Comparison of ENCODE assay signal across 9 cellular contexts in the genomic region with DNA sequence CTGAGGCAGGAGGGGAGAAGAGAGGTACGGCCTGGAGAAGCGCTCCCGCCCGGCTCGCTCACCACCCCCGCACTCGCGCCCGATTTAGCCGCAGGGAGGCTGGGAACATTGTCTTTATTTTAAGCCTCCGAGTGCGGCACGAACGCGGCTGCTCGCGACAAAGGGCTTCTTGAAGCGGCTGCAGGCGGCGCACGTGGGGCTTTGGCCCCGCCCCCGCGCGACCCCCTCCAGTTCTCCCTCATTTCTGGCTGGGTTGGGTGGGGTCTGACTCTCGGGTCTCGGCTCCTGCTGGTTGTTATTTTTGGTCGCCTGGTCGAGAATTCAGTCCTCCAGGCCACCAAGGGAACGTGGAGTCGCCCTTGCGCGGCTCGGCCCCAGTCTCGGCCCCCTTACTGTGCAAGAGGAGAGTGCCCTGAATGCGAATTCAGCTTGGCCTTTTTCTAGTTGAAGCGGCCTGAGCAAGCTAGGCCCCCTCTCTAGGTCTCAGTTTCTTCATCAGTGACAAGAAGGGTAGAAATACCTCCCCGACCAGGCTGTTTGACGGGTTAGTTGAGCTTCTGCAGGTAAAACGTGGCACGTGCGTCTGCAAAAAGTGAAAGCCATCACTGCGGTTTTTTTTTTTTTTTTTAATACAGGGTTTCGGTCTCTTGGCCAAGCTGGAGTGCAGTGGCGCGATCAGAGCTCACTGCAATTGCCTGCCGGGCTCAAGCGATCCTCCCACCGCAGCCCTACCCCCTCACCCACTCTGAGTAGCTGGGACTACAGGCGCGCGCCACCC. TPM values are rescaled to one million over a fixed set of nuclear protein-coding genes. Genes with fewer than 3 reads are reported as not detected.
DNase-seq lines count a peak whose midpoint lies in the region; ATAC-seq, FAIRE-seq and TF ChIP-seq lines count a peak whose summit lies in the region.
"Had no signal": no experiment of that assay in that cellular context is flagged by ENCODE, and none has a peak within 500 bp of the region (broad histone marks: within the 10 kb centered on the region; RNA-seq: fewer than 3 reads in every experiment).

No MANE protein-coding gene starts in this region.

- TF ChIP-seq POLR2A in H1 (IDR thresholded peaks at IDR 0.05; ENCODE audit: control extremely low read depth in 1 of 2, low read depth in 2 of 2, low read length in 2 of 2) (no peak), prostate gland (IDR thresholded peaks at IDR 0.05) (no peak)

- no peaks in the 10 kb centered on the region for H3K9me2 ChIP-seq in PC-3 (replicated peaks; ENCODE audit: low read length)

- H3K18ac ChIP-seq in H1 (ENCODE audit: extremely low read depth, low read length) = peak overlapping the region; percentile 53; the same call in 1 of the 2 replicates

- no peak overlapping the region for H2BK120ac ChIP-seq in H1 (replicated peaks; ENCODE audit: low read depth, low read length)

- H4K91ac ChIP-seq in H1 (replicated peaks; ENCODE audit: insufficient read length, low read length) = peak overlapping the region; percentile 67

- H3K27me3 ChIP-seq in GM06990 (replicated peaks; ENCODE audit: control insufficient read depth, insufficient read depth, low read length) = peaks cover 8% of the 10 kb centered on the region
- peaks cover 9% of the 10 kb centered on the region for H3K27me3 ChIP-seq in OCI-LY3 (ENCODE audit: low read depth, low read length)
- peaks cover 15 to 53% (median 49%) of the 10 kb centered on the region in 4 experiments for H3K27me3 ChIP-seq in H1 (replicated peaks in 1 of 4; ENCODE audit: control insufficient read depth in 3 of 4, extremely low read depth in 1 of 4, insufficient read depth in 3 of 4, low read length in 3 of 4)
- no peaks in the 10 kb centered on the region for H3K27me3 ChIP-seq in prostate gland (replicated peaks; ENCODE audit: insufficient read depth)
- peaks cover 21% of the 10 kb centered on the region for H3K27me3 ChIP-seq in PC-3 (ENCODE audit: low read length)

- no peak for FAIRE-seq in H1 (lab: Jason Lieb, UNC)

- no TSS peak for BruUV-seq in PC-3 (replicated peaks; lab: Mats Ljungman, UMichigan)

- TF ChIP-seq CTCF in GM06990 (IDR thresholded peaks at IDR 0.05; ENCODE audit: insufficient read depth, low read length, poor library complexity, severe bottlenecking) (no peak), OCI-LY3 (IDR thresholded peaks at IDR 0.05; ENCODE audit: low read depth, low read length) (no peak), H1 (IDR thresholded peaks at IDR 0.05; ENCODE audit: control extremely low read depth in 1 of 3, insufficient read depth in 1 of 3, low read depth in 1 of 3, low read length in 3 of 3) (no peak), prostate gland (IDR thresholded peaks at IDR 0.05) (no peak), PC-3 (conservative IDR thresholded peaks at IDR 0.05; ENCODE audit: low read depth, low read length) (no peak)

- H2BK5ac ChIP-seq in H1 (ENCODE audit: low read depth, low read length) = no peak overlapping the region

- H3K36me3 ChIP-seq in GM06990 (ENCODE audit: control insufficient read depth, insufficient read depth, low read length) = no peaks in the 10 kb centered on the region
- no peaks in the 10 kb centered on the region for H3K36me3 ChIP-seq in OCI-LY3 (replicated peaks; ENCODE audit: low read depth, low read length)
- H3K36me3 ChIP-seq in H1 (ENCODE audit: control insufficient read depth in 2 of 4, insufficient read depth in 4 of 4, low read length in 3 of 4) = no peaks in the 10 kb centered on the region
- H3K36me3 ChIP-seq in prostate gland = no peaks in the 10 kb centered on the region
- H3K36me3 ChIP-seq in PC-3 (ENCODE audit: low read depth, low read length) = no peaks in the 10 kb centered on the region

- peak overlapping the region; percentile 27; the same call in 1 of the 2 replicates for H3K27ac ChIP-seq in OCI-LY3 (ENCODE audit: low read length)
- H3K27ac ChIP-seq in H1 (ENCODE audit: low read depth, low read length) = no peak overlapping the region
- H3K27ac ChIP-seq in prostate gland = peak overlapping the region; percentile 42 to 74
- no peak overlapping the region for H3K27ac ChIP-seq in PC-3 (ENCODE audit: low read length)

- no peak overlapping the region for H3K4ac ChIP-seq in H1 (replicated peaks; ENCODE audit: insufficient read length, low read depth, low read length)

- H2BK20ac ChIP-seq in H1 (ENCODE audit: low read length) = no peak overlapping the region; the same call in 1 of the 2 replicates

- no peak overlapping the region for H3K14ac ChIP-seq in H1 (ENCODE audit: insufficient read length)

- DNase-seq in GM06990 (ENCODE audit: extremely low read depth, insufficient read length) (peak; percentile 51), H1 (ENCODE audit: low read depth in 1 of 2, low spot score in 2 of 2) (peak in 1 of 2 experiments; percentile 71), prostate gland (ENCODE audit: low spot score) (peak; percentile 69), PC-3 (no peak), cerebellar cortex (ENCODE audit: low spot score) (no peak), GF-D8 (lab: John Stamatoyannopoulos, UW) (no peak), GM19240 (ENCODE audit: insufficient read length, low spot score) (no peak)

- WGBS in H1 (ENCODE audit: extremely low coverage in 1 of 2, insufficient coverage in 1 of 2, insufficient read length in 1 of 2, insufficient replicate concordance in 2 of 2, low coverage in 1 of 2, low lambda C conversion rate in 2 of 2, missing lambda C conversion rate in 1 of 2), 2 experiments = 7% methylated on average over 37 of the region's 52 CpGs; no CpG with 5 or more reads in 1 of the 2 experiments
- 6% methylated on average over 46 of the region's 52 CpGs for WGBS in prostate gland

- peak overlapping the region; percentile 25 for H4K5ac ChIP-seq in H1 (ENCODE audit: insufficient read length, low read depth, low read length)

- TF ChIP-seq RAD21 in H1 (IDR thresholded peaks at IDR 0.05 in 1 of 2, conservative IDR thresholded peaks at IDR 0.05 in 1 of 2; ENCODE audit: low read depth in 2 of 2, low read length in 2 of 2) = no peak

- no peak overlapping the region for H2BK15ac ChIP-seq in H1 (ENCODE audit: low read length)

- no peak overlapping the region for H3K23ac ChIP-seq in H1 (ENCODE audit: insufficient read length)

- CTCF ChIA-PET in H1 (lab: Charles Lee; ENCODE audit: partially characterized antibody) (interaction anchor here (0.6 to 16.5 kb wide), 10 partner anchors 9 to 878 kb away, joined by 3 to 232 read pairs (median 4); no protein-coding TSS in a partner anchor), PC-3 (lab: Charles Lee) (no interaction called here)

- H3K9ac ChIP-seq in OCI-LY3 (ENCODE audit: low read length) (peak overlapping the region; percentile 49), H1 (replicated peaks in 1 of 4; ENCODE audit: extremely low read depth in 1 of 4, low read depth in 3 of 4, low read length in 3 of 4) (no peak overlapping the region; a peak in 1 of 7 replicates), PC-3 (ENCODE audit: low read length) (no peak overlapping the region)

- no peaks in the 10 kb centered on the region for H3K79me1 ChIP-seq in H1 (ENCODE audit: low read depth, low read length)

- no peak overlapping the region for H3K56ac ChIP-seq in H1 (replicated peaks; ENCODE audit: insufficient read length, low read depth, low read length)

- H2AFZ ChIP-seq in OCI-LY3 (ENCODE audit: low read depth, low read length) = no peak overlapping the region
- H2AFZ ChIP-seq in H1 (ENCODE audit: low read length) = peak overlapping the region; percentile 43; the same call in 1 of the 2 replicates
- H2AFZ ChIP-seq in PC-3 (ENCODE audit: low read length) = no peak overlapping the region

- no peak for ATAC-seq in PC-3

- POLR2A ChIA-PET in H1 (lab: Charles Lee; ENCODE audit: partially characterized antibody) (interaction anchor here (0.6 to 57.8 kb wide), 8 partner anchors 13 to 1331 kb away, joined by 3 to 1185 read pairs (median 5); partner anchors contain the start of genes C11orf98, CSKMT and SLC3A2), PC-3 (lab: Charles Lee; ENCODE audit: unreplicated experiment) (interaction anchor here (0.6 kb wide), 1 partner anchor 44 kb away, joined by 3 read pairs; no protein-coding TSS in a partner anchor)

- H3K79me2 ChIP-seq in OCI-LY3 (ENCODE audit: low read length) (no peaks in the 10 kb centered on the region), H1 (ENCODE audit: control insufficient read depth in 1 of 2, insufficient read depth in 2 of 2, low read length in 2 of 2) (no peaks in the 10 kb centered on the region), PC-3 (ENCODE audit: low read length) (no peaks in the 10 kb centered on the region)

- H3F3A ChIP-seq in PC-3 (ENCODE audit: low read length, unreplicated experiment) = no peaks in the 10 kb centered on the region

- no peak for TF ChIP-seq EP300 in H1 (IDR thresholded peaks at IDR 0.05; ENCODE audit: borderline replicate concordance in 1 of 2, low read depth in 2 of 2, low read length in 2 of 2)

- no peak overlapping the region for H2AK5ac ChIP-seq in H1 (ENCODE audit: low read depth, low read length)

- H3K4me2 ChIP-seq in OCI-LY3 (ENCODE audit: low read length) (peak overlapping the region; percentile 71), H1 (ENCODE audit: insufficient read depth in 1 of 2, low read depth in 2 of 2, low read length in 2 of 2) (peak overlapping the region; percentile 79 to 84), PC-3 (ENCODE audit: low read length) (no peak overlapping the region)

- 0 out of 2 replicates have a peak overlapping the region, but pooled peaks have one; percentile 30 for H2BK12ac ChIP-seq in H1 (ENCODE audit: low read depth, low read length)

- H3K4me1 ChIP-seq in OCI-LY3 (ENCODE audit: low read length) = peaks cover 15% of the 10 kb centered on the region
- H3K4me1 ChIP-seq in H1 (replicated peaks in 1 of 4; ENCODE audit: control insufficient read depth in 3 of 4, insufficient read depth in 4 of 4, low read length in 3 of 4) = peaks cover 6 to 40% (median 21%) of the 10 kb centered on the region in 4 experiments
- peaks cover 16% of the 10 kb centered on the region for H3K4me1 ChIP-seq in prostate gland (replicated peaks)
- no peaks in the 10 kb centered on the region; the same call in 1 of the 2 replicates for H3K4me1 ChIP-seq in PC-3 (ENCODE audit: insufficient read depth, low read length)

- peak overlapping the region; percentile 93; the same call in 1 of the 2 replicates for H4K8ac ChIP-seq in H1 (ENCODE audit: extremely low read depth, insufficient read depth, low read length)

- H3K9me3 ChIP-seq in OCI-LY3 (ENCODE audit: insufficient read depth, low read length) = no peaks in the 10 kb centered on the region
- H3K9me3 ChIP-seq in H1 (ENCODE audit: insufficient read depth in 2 of 2, low read depth in 1 of 2, low read length in 1 of 2) = no peaks in the 10 kb centered on the region
- H3K9me3 ChIP-seq in prostate gland = no peaks in the 10 kb centered on the region
- no peaks in the 10 kb centered on the region for H3K9me3 ChIP-seq in PC-3 (ENCODE audit: low read length)

- intact Hi-C loops in prostate gland (cut with DNase I) = no loop called here
- intact Hi-C loops in PC-3 (cut with micrococcal nuclease) = no loop called here

- H4K20me1 ChIP-seq in OCI-LY3 (ENCODE audit: insufficient read depth, low read length) (no peaks in the 10 kb centered on the region), H1 (replicated peaks in 1 of 2; ENCODE audit: control insufficient read depth in 1 of 2, insufficient read depth in 2 of 2, low read length in 2 of 2) (no peaks in the 10 kb centered on the region), PC-3 (ENCODE audit: low read length) (no peaks in the 10 kb centered on the region)

- H3K23me2 ChIP-seq in H1 (ENCODE audit: low read depth, low read length) = peaks cover 17% of the 10 kb centered on the region

- no peak overlapping the region for H3K4me3 ChIP-seq in GM06990 (replicated peaks; ENCODE audit: low read depth, low read length)
- H3K4me3 ChIP-seq in OCI-LY3 (ENCODE audit: low read length) = peak overlapping the region; percentile 72
- peak overlapping the region; percentile 27 to 64 (median 32); a peak in 6 of 8 replicates for H3K4me3 ChIP-seq in H1 (ENCODE audit: extremely low read depth in 1 of 4, insufficient read depth in 2 of 4, low read depth in 3 of 4, low read length in 4 of 4)
- H3K4me3 ChIP-seq in prostate gland = peak overlapping the region in 1 of 2 donors; percentile 19
- H3K4me3 ChIP-seq in PC-3 (ENCODE audit: low read length) = no peak overlapping the region

RNA-seq across cellular contexts. Expression of gene CHRM1, which starts 2.7 kb away (rescaled TPM):
- not detected in 2 replicates for total RNA-seq in H1 (2021; fragmentation: NEBNext Ultra II Directional; extraction: Animal tissue kit (Norgen Biotek cat#: 25700))
- polyA plus RNA-seq in H1 (2011; rRNA removed) = 0.05 and 0.08 TPM in 2 replicates
- 0.13 TPM for polyA plus RNA-seq in H1 (2011; cell fraction: cytosol; rRNA removed)
- polyA plus RNA-seq in H1 (2011; cell fraction: nucleus; rRNA removed) = not detected
- 0.21 to 0.51 TPM (median 0.33 TPM) in 4 replicates for polyA plus RNA-seq in H1 (2012, experiment 1 of 2)
- 0.16 TPM for polyA plus RNA-seq in H1 (2012, experiment 2 of 2)
- 0.08 TPM for polyA plus RNA-seq in H1 (2013, experiment 1 of 2)
- polyA plus RNA-seq in H1 (2013, experiment 2 of 2) = 0.11 TPM
- 0.44 TPM in 1 of 2 replicates, not detected in the other for polyA minus RNA-seq in H1 (2011; rRNA and poly(A)+ RNA removed)
- not detected for polyA minus RNA-seq in H1 (2011; cell fraction: cytosol; rRNA and poly(A)+ RNA removed)
- polyA minus RNA-seq in H1 (2011; cell fraction: nucleus; rRNA and poly(A)+ RNA removed) = 0.40 TPM
- total RNA-seq in prostate gland = 100 to 1,000 TPM in 1 of 2 donors, 10 to 100 TPM in 1; 38.1 to 107 TPM
- not detected in 2 replicates for total RNA-seq in PC-3 (2014; rRNA removed)
- total RNA-seq: T-helper 1 cell treated with Interleukin-12 subunit alpha and Interleukin-12 subunit beta and Interleukin-4 antibody, amounts not matched to agents 30 ng/mL and 1 ng/mL, for 36 hours had no signal

RNA-seq across cellular contexts. Expression of gene SLC3A2, which starts 43.1 kb away (rescaled TPM):
- 393 and 410 TPM in 2 replicates for total RNA-seq in H1 (2021; fragmentation: NEBNext Ultra II Directional; extraction: Animal tissue kit (Norgen Biotek cat#: 25700))
- 435 and 574 TPM in 2 replicates for polyA plus RNA-seq in H1 (2011; rRNA removed)
- polyA plus RNA-seq in H1 (2011; cell fraction: cytosol; rRNA removed) = 408 TPM
- 721 TPM for polyA plus RNA-seq in H1 (2011; cell fraction: nucleus; rRNA removed)
- polyA plus RNA-seq in H1 (2012, experiment 1 of 2) = 317 to 394 TPM (median 319 TPM) in 4 replicates
- 437 TPM for polyA plus RNA-seq in H1 (2012, experiment 2 of 2)
- 405 TPM for polyA plus RNA-seq in H1 (2013, experiment 1 of 2)
- 379 TPM for polyA plus RNA-seq in H1 (2013, experiment 2 of 2)
- polyA minus RNA-seq in H1 (2011; rRNA and poly(A)+ RNA removed) = 281 and 291 TPM in 2 replicates
- polyA minus RNA-seq in H1 (2011; cell fraction: cytosol; rRNA and poly(A)+ RNA removed) = 357 TPM
- polyA minus RNA-seq in H1 (2011; cell fraction: nucleus; rRNA and poly(A)+ RNA removed) = 226 TPM
- 100 to 1,000 TPM; 158 to 235 TPM for total RNA-seq in prostate gland
- 243 and 304 TPM in 2 replicates for total RNA-seq in PC-3 (2014; rRNA removed)

Comparison
In these comparisons a context has a peak if more than half of its experiments do, and no peak if none do; other contexts are left out.
1. DNase-seq: peak in GM06990 (single experiment) and prostate gland (single experiment); none in PC-3 (single experiment), cerebellar cortex (single experiment), GF-D8 (single experiment) and GM19240 (single experiment).
2. H3K4me3 ChIP-seq: peak in OCI-LY3 (single experiment) and H1 (4 of 4); none in GM06990 (single experiment) and PC-3 (single experiment).
3. H3K27ac ChIP-seq: peak in OCI-LY3 (single experiment) and prostate gland (2 of 2); none in H1 (single experiment) and PC-3 (single experiment).
4. RNA of gene CHRM1, which starts 2.7 kb away (total RNA-seq): 38.1 to 107 TPM in prostate gland; not detected in H1 and not detected in PC-3; every median in the first group is over 10 times any median in the second.